18 cellular contexts compared by ENCODE assay signal in the genomic region with DNA sequence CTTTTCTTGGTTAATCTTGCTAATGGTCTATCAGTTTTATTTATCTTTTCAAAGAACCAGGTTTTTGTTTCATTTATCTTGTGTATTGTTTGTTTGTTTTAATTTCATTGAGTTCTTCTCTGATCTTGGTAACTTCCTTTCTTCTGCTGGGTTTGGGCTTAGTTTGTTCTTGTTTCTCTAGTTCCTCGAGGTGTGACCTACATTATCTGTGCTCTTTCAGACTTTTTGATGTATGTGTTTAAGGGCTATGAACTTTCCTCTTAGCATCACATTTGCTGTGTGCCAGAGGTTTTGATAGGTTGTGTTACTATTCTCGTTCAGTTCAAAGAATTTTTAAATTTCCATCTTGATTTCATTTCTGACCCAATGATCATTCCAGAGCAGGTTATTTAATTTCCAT.
DNase-seq lines count a peak whose midpoint lies in the region; ATAC-seq and TF ChIP-seq lines count a peak whose summit lies in the region.
"Had no signal": no experiment of that assay in that cellular context is flagged by ENCODE, and none has a peak within 500 bp of the region (broad histone marks: within the 10 kb centered on the region; RNA-seq: fewer than 3 reads in every experiment).

No MANE protein-coding gene starts in this region.

- intact Hi-C loops in CD4-positive, alpha-beta memory T cell (cut with micrococcal nuclease), result no loop called here
- intact Hi-C loops in naive thymus-derived CD4-positive, alpha-beta T cell (cut with micrococcal nuclease), result no loop called here
- intact Hi-C loops in sigmoid colon (cut with DNase I), result no loop called here

- no peak overlapping the region for H3K4me3 ChIP-seq in CD4-positive, CD25-positive, alpha-beta regulatory T cell (ENCODE audit: low read depth, low read length)
- no peak overlapping the region for H3K4me3 ChIP-seq in CD4-positive, alpha-beta memory T cell (ENCODE audit: low read length in 2 of 2)
- H3K4me3 ChIP-seq in naive thymus-derived CD4-positive, alpha-beta T cell (ENCODE audit: low read length), result no peak overlapping the region
- H3K4me3 ChIP-seq in tibial nerve (no peak overlapping the region), sigmoid colon (no peak overlapping the region)
- H3K4me3 ChIP-seq: BLaER1 treated with 17β-estradiol and CSF1 and Interleukin-3, amounts not matched to agents 10 nM and 100 nM; GM23248; HAP-1 had no signal

- H3K4me1 Mint-ChIP-seq in CD4-positive, CD25-positive, alpha-beta regulatory T cell, result peaks cover 15 to 37% (median 19%) of the 10 kb centered on the region in 4 donors
- H3K4me1 Mint-ChIP-seq in CD4-positive, alpha-beta memory T cell, result peaks cover 16 to 49% (median 39%) of the 10 kb centered on the region in 4 donors
- peaks cover 20% of the 10 kb centered on the region for H3K4me1 Mint-ChIP-seq in T-helper 17 cell
- H3K4me1 Mint-ChIP-seq in naive thymus-derived CD4-positive, alpha-beta T cell, result peaks cover 6 to 38% (median 29%) of the 10 kb centered on the region in 7 donors
- H3K4me1 Mint-ChIP-seq: B cell had no signal

- no peak for TF ChIP-seq CTCF in tibial nerve (IDR thresholded peaks at IDR 0.05)
- TF ChIP-seq CTCF in sigmoid colon (IDR thresholded peaks at IDR 0.05), result no peak

- H3K9me3 Mint-ChIP-seq in CD4-positive, CD25-positive, alpha-beta regulatory T cell, result peaks cover 6 to 29% (median 13%) of the 10 kb centered on the region in 7 donors
- H3K9me3 Mint-ChIP-seq in CD4-positive, alpha-beta memory T cell, result peaks cover 5 to 53% (median 28%) of the 10 kb centered on the region in 8 donors
- peaks cover 4 to 60% (median 25%) of the 10 kb centered on the region in 11 donors for H3K9me3 Mint-ChIP-seq in naive thymus-derived CD4-positive, alpha-beta T cell

- H3K4me3 Mint-ChIP-seq in CD4-positive, CD25-positive, alpha-beta regulatory T cell, result peak overlapping the region in 3 of 4 donors; percentile 9 to 54 (median 10)
- H3K4me3 Mint-ChIP-seq in CD4-positive, alpha-beta memory T cell, result peak overlapping the region in 7 of 8 donors; percentile 3 to 63 (median 51)
- H3K4me3 Mint-ChIP-seq in T-helper 17 cell, result peak overlapping the region; percentile 6
- peak overlapping the region in 4 of 10 donors; percentile 1 to 36 (median 18) for H3K4me3 Mint-ChIP-seq in naive thymus-derived CD4-positive, alpha-beta T cell
- H3K4me3 Mint-ChIP-seq: B cell, IgD-negative memory B cell had no signal

- ATAC-seq in CD4-positive, CD25-positive, alpha-beta regulatory T cell (ENCODE audit: low read depth in 2 of 2), result no peak
- ATAC-seq in T-helper 17 cell, result peak; percentile 74
- ATAC-seq in naive thymus-derived CD4-positive, alpha-beta T cell, result no peak
- ATAC-seq: HepG2 had no signal

- H3K9me3 ChIP-seq in CD4-positive, CD25-positive, alpha-beta regulatory T cell (ENCODE audit: control insufficient read depth in 2 of 2, low read length in 2 of 2), result peaks cover 0 to 14% of the 10 kb centered on the region in 2 experiments
- H3K9me3 ChIP-seq in CD4-positive, alpha-beta memory T cell (ENCODE audit: control insufficient read depth in 1 of 2, low read length in 2 of 2), result no peaks in the 10 kb centered on the region
- H3K9me3 ChIP-seq in T-helper 17 cell (ENCODE audit: control insufficient read depth, low read length, poor library complexity, severe bottlenecking) (no peaks in the 10 kb centered on the region), tibial nerve (peaks cover 0 to 21% (median 0%) of the 10 kb centered on the region in 4 donors), sigmoid colon (peaks cover 0 to 3% (median 0%) of the 10 kb centered on the region in 4 donors)
- H3K9me3 ChIP-seq in naive thymus-derived CD4-positive, alpha-beta T cell (ENCODE audit: control insufficient read depth in 2 of 3, low read length in 3 of 3), result peaks cover 0 to 4% (median 0%) of the 10 kb centered on the region in 3 experiments
- H3K9me3 ChIP-seq: HAP-1 had no signal

- H3K27me3 ChIP-seq in CD4-positive, CD25-positive, alpha-beta regulatory T cell (ENCODE audit: control insufficient read depth, insufficient read depth, low read length), result no peaks in the 10 kb centered on the region
- no peaks in the 10 kb centered on the region for H3K27me3 ChIP-seq in CD4-positive, alpha-beta memory T cell (ENCODE audit: insufficient read depth, low read length)
- no peaks in the 10 kb centered on the region for H3K27me3 ChIP-seq in naive thymus-derived CD4-positive, alpha-beta T cell (ENCODE audit: control insufficient read depth in 2 of 2, insufficient read depth in 2 of 2, low read length in 2 of 2)
- H3K27me3 ChIP-seq in tibial nerve (no peaks in the 10 kb centered on the region), sigmoid colon (no peaks in the 10 kb centered on the region)
- H3K27me3 ChIP-seq: BLaER1 treated with 17β-estradiol and CSF1 and Interleukin-3, amounts not matched to agents 10 nM and 100 nM had no signal

- H3K27ac Mint-ChIP-seq in CD4-positive, CD25-positive, alpha-beta regulatory T cell, result peak overlapping the region in 1 of 3 donors; percentile 45
- peak overlapping the region in 6 of 7 donors; percentile 33 to 83 (median 66) for H3K27ac Mint-ChIP-seq in CD4-positive, alpha-beta memory T cell
- peak overlapping the region; percentile 0 for H3K27ac Mint-ChIP-seq in T-helper 17 cell
- peak overlapping the region in 7 of 9 donors; percentile 0 to 52 (median 33) for H3K27ac Mint-ChIP-seq in naive thymus-derived CD4-positive, alpha-beta T cell
- H3K27ac Mint-ChIP-seq: B cell, IgD-negative memory B cell had no signal

- no peak overlapping the region for H3K27ac ChIP-seq in CD4-positive, CD25-positive, alpha-beta regulatory T cell (ENCODE audit: insufficient read depth, low read length, poor library complexity, severe bottlenecking)
- no peak overlapping the region for H3K27ac ChIP-seq in CD4-positive, alpha-beta memory T cell (ENCODE audit: low read depth, low read length)
- no peak overlapping the region for H3K27ac ChIP-seq in naive thymus-derived CD4-positive, alpha-beta T cell (ENCODE audit: low read depth, low read length)
- H3K27ac ChIP-seq in tibial nerve (no peak overlapping the region), sigmoid colon (no peak overlapping the region)
- H3K27ac ChIP-seq: BLaER1 treated with 17β-estradiol and CSF1 and Interleukin-3, amounts not matched to agents 10 nM and 100 nM; GM23248 had no signal

- no peaks in the 10 kb centered on the region for H3K36me3 ChIP-seq in CD4-positive, CD25-positive, alpha-beta regulatory T cell (ENCODE audit: control insufficient read depth, insufficient read depth, low read length)
- no peaks in the 10 kb centered on the region for H3K36me3 ChIP-seq in CD4-positive, alpha-beta memory T cell (ENCODE audit: insufficient read depth, low read length)
- H3K36me3 ChIP-seq in naive thymus-derived CD4-positive, alpha-beta T cell (ENCODE audit: control insufficient read depth in 2 of 3, insufficient read depth in 3 of 3, low read length in 3 of 3), result no peaks in the 10 kb centered on the region
- H3K36me3 ChIP-seq in tibial nerve (no peaks in the 10 kb centered on the region), sigmoid colon (no peaks in the 10 kb centered on the region)
- H3K36me3 ChIP-seq: BLaER1 treated with 17β-estradiol and CSF1 and Interleukin-3, amounts not matched to agents 10 nM and 100 nM; HAP-1 had no signal

- peaks cover 12% of the 10 kb centered on the region for H3K36me3 Mint-ChIP-seq in CD4-positive, CD25-positive, alpha-beta regulatory T cell
- peaks cover 6 to 9% of the 10 kb centered on the region in 2 donors for H3K36me3 Mint-ChIP-seq in CD4-positive, alpha-beta memory T cell
- H3K36me3 Mint-ChIP-seq in T-helper 17 cell (ENCODE audit: low read depth), result peaks cover 3% of the 10 kb centered on the region
- H3K36me3 Mint-ChIP-seq in naive thymus-derived CD4-positive, alpha-beta T cell, result peaks cover 12 to 53% (median 13%) of the 10 kb centered on the region in 5 donors

- TF ChIP-seq POLR2A in tibial nerve (IDR thresholded peaks at IDR 0.05) (no peak), sigmoid colon (IDR thresholded peaks at IDR 0.05) (no peak)

- H3K4me1 ChIP-seq in CD4-positive, CD25-positive, alpha-beta regulatory T cell (ENCODE audit: control insufficient read depth, insufficient read depth, low read length, poor library complexity, severe bottlenecking), result no peaks in the 10 kb centered on the region
- peaks cover 9% of the 10 kb centered on the region for H3K4me1 ChIP-seq in CD4-positive, alpha-beta memory T cell (ENCODE audit: insufficient read depth, low read length)
- H3K4me1 ChIP-seq in naive thymus-derived CD4-positive, alpha-beta T cell (ENCODE audit: control insufficient read depth in 2 of 2, insufficient read depth in 2 of 2, low read length in 2 of 2), result no peaks in the 10 kb centered on the region
- H3K4me1 ChIP-seq in tibial nerve (no peaks in the 10 kb centered on the region), sigmoid colon (no peaks in the 10 kb centered on the region)
- H3K4me1 ChIP-seq: HAP-1 had no signal

- no peak for DNase-seq in CD4-positive, CD25-positive, alpha-beta regulatory T cell
- DNase-seq in CD4-positive, alpha-beta memory T cell, result peak in 4 of 5 donors; percentile 12 to 52 (median 30)
- DNase-seq in T-helper 17 cell, result no peak
- peak in 2 of 9 donors; percentile 27 to 32 for DNase-seq in naive thymus-derived CD4-positive, alpha-beta T cell
- no peak for DNase-seq in tibial nerve (ENCODE audit: low spot score in 2 of 2)
- DNase-seq in sigmoid colon, result no peak
- DNase-seq in amniotic stem cell (lab: John Stamatoyannopoulos, UW), result no peak
- DNase-seq: COR-L47, DMS 273 treated with DMSO at 0.1 percent for 48 hours, DMS53, DND-41, EL, GM23248 had no signal

- H3K27me3 Mint-ChIP-seq in CD4-positive, CD25-positive, alpha-beta regulatory T cell, result peaks cover 32% of the 10 kb centered on the region
- H3K27me3 Mint-ChIP-seq in CD4-positive, alpha-beta memory T cell, result no peaks in the 10 kb centered on the region
- no peaks in the 10 kb centered on the region for H3K27me3 Mint-ChIP-seq in T-helper 17 cell
- peaks cover 0 to 8% (median 0%) of the 10 kb centered on the region in 5 donors for H3K27me3 Mint-ChIP-seq in naive thymus-derived CD4-positive, alpha-beta T cell
- H3K27me3 Mint-ChIP-seq: B cell had no signal

- 77 to 83% methylated on average over 2 of the region's 2 CpGs for WGBS in tibial nerve, 2 donors
- 66 to 67% methylated on average over 2 of the region's 2 CpGs for WGBS in sigmoid colon, 2 donors

- POLR2A ChIA-PET in CD4-positive, alpha-beta memory T cell (lab: Charles Lee; ENCODE audit: partially characterized antibody), result interaction anchor here (0.7 to 2.0 kb wide), 2 partner anchors 12 to 26 kb away, joined by 3 to 9 read pairs; no protein-coding TSS in a partner anchor
- POLR2A ChIA-PET in naive thymus-derived CD4-positive, alpha-beta T cell (lab: Charles Lee), result interaction anchor here (3.5 kb wide), 1 partner anchor 25 kb away, joined by 19 read pairs; no protein-coding TSS in a partner anchor

- TF ChIP-seq EP300 in tibial nerve (IDR thresholded peaks at IDR 0.05) (no peak), sigmoid colon (IDR thresholded peaks at IDR 0.05) (no peak)

- CTCF ChIA-PET in CD4-positive, alpha-beta memory T cell (lab: Charles Lee; ENCODE audit: partially characterized antibody), result no interaction called here
- CTCF ChIA-PET in naive thymus-derived CD4-positive, alpha-beta T cell (lab: Charles Lee), result no interaction called here

Comparison
In these comparisons a context has a peak if more than half of its experiments do, and no peak if none do; other contexts are left out.
1. DNase-seq: peak in CD4-positive, alpha-beta memory T cell (4 of 5); none in CD4-positive, CD25-positive, alpha-beta regulatory T cell (0 of 3), T-helper 17 cell (0 of 3), tibial nerve (0 of 2), sigmoid colon (single experiment) and amniotic stem cell (single experiment).